In genomic region chr1:109793089-109793485, GRCh38 we compare ENCODE assay signal across 12 cellular contexts. TPM values are rescaled to one million over a fixed set of nuclear protein-coding genes. Genes with fewer than 3 reads are reported as not detected.
DNase-seq lines count a peak whose midpoint lies in the region; ATAC-seq and TF ChIP-seq lines count a peak whose summit lies in the region.
"Had no signal": no experiment of that assay in that cellular context is flagged by ENCODE, and none has a peak within 500 bp of the region (broad histone marks: within the 10 kb centered on the region; RNA-seq: fewer than 3 reads in every experiment).

No MANE protein-coding gene starts in this region.

- no peak for ATAC-seq in upper lobe of left lung (ENCODE audit: low FRiP score in 2 of 2)
- ATAC-seq in HG02981 (IDR thresholded peaks at IDR 0.05; ENCODE audit: unreplicated experiment) = no peak
- ATAC-seq in GM18511 (IDR thresholded peaks at IDR 0.05; ENCODE audit: unreplicated experiment) = no peak
- ATAC-seq: GM12878 had no signal

- H3K79me2 ChIP-seq in mammary epithelial cell (ENCODE audit: insufficient read depth, low read length) = no peaks in the 10 kb centered on the region

- peaks cover 69% of the 10 kb centered on the region for H3K4me1 Mint-ChIP-seq in activated naive CD4-positive, alpha-beta T cell treated with anti-CD3 and anti-CD28 coated beads, Interleukin-2, amount 50 U/mL, for 24 hours

- DNase-seq in activated naive CD4-positive, alpha-beta T cell treated with Interleukin-2 at 50 U/mL for 16 hours = no peak
- DNase-seq in mammary epithelial cell (no peak), upper lobe of left lung (peak in 1 of 2 donors; percentile 15), OCI-M2 (lab: John Stamatoyannopoulos, UW; ENCODE audit: unreplicated experiment) (no peak)
- DNase-seq: GOT3, NCI-H510A treated with DMSO at 0.1 percent for 48 hours had no signal

- peaks cover 24% of the 10 kb centered on the region for H3K4me1 ChIP-seq in mammary epithelial cell (ENCODE audit: insufficient read depth, low read length)
- peaks cover 33 to 56% of the 10 kb centered on the region in 2 donors for H3K4me1 ChIP-seq in muscle layer of duodenum (ENCODE audit: control insufficient read depth in 1 of 2, insufficient read depth in 2 of 2, low read length in 2 of 2)
- peaks cover 50 to 70% (median 62%) of the 10 kb centered on the region in 4 donors for H3K4me1 ChIP-seq in upper lobe of left lung

- no peaks in the 10 kb centered on the region for H3K9me3 ChIP-seq in mammary epithelial cell (replicated peaks; ENCODE audit: insufficient read depth, low read length)
- no peaks in the 10 kb centered on the region for H3K9me3 ChIP-seq in muscle layer of duodenum (ENCODE audit: control insufficient read depth in 1 of 2, low read length in 2 of 2)
- no peaks in the 10 kb centered on the region for H3K9me3 ChIP-seq in upper lobe of left lung

- no peaks in the 10 kb centered on the region for H3K9me3 Mint-ChIP-seq in activated naive CD4-positive, alpha-beta T cell treated with anti-CD3 and anti-CD28 coated beads, Interleukin-2, amount 50 U/mL, for 24 hours

- dilution Hi-C loops in mammary epithelial cell (cut with HindIII; ENCODE audit: low sequenced_read_pairs) = loop anchor here (5.0 kb wide), 2 partner anchors 104 to 184 kb away; no protein-coding TSS in a partner anchor

- no peak for TF ChIP-seq EP300 in upper lobe of left lung (IDR thresholded peaks at IDR 0.05)

- peak overlapping the region; percentile 52 for H2AFZ ChIP-seq in mammary epithelial cell (ENCODE audit: low read depth, low read length)

- H3K27me3 ChIP-seq in mammary epithelial cell (ENCODE audit: insufficient read depth, low read length) (no peaks in the 10 kb centered on the region), muscle layer of duodenum (ENCODE audit: low read depth, low read length) (no peaks in the 10 kb centered on the region), upper lobe of left lung (no peaks in the 10 kb centered on the region)

- no peak for TF ChIP-seq CTCF in mammary epithelial cell (conservative IDR thresholded peaks at IDR 0.05 in 1 of 2, IDR thresholded peaks at IDR 0.05 in 1 of 2; ENCODE audit: extremely low read depth in 1 of 2, insufficient read depth in 1 of 2, low read depth in 1 of 2, low read length in 2 of 2)
- TF ChIP-seq CTCF in upper lobe of left lung (IDR thresholded peaks at IDR 0.05) = no peak

- peak overlapping the region; percentile 68 for H3K27ac Mint-ChIP-seq in activated naive CD4-positive, alpha-beta T cell treated with anti-CD3 and anti-CD28 coated beads, Interleukin-2, amount 50 U/mL, for 24 hours

- intact Hi-C loops in mammary epithelial cell (cut with micrococcal nuclease) = no loop called here

- no peak overlapping the region for H3K4me3 Mint-ChIP-seq in activated naive CD4-positive, alpha-beta T cell treated with anti-CD3 and anti-CD28 coated beads, Interleukin-2, amount 50 U/mL, for 24 hours

- H3K36me3 Mint-ChIP-seq in activated naive CD4-positive, alpha-beta T cell treated with anti-CD3 and anti-CD28 coated beads, Interleukin-2, amount 50 U/mL, for 24 hours = no peaks in the 10 kb centered on the region

- CTCF ChIA-PET in mammary epithelial cell (lab: Charles Lee; ENCODE audit: low non-redundant PET) = no interaction called here

- H3K27ac ChIP-seq in mammary epithelial cell (ENCODE audit: insufficient read depth, low read depth, low read length) = peak overlapping the region; percentile 30
- H3K27ac ChIP-seq in muscle layer of duodenum (ENCODE audit: low read length) = peak overlapping the region; percentile 71
- peak overlapping the region; percentile 29 to 78 (median 70) for H3K27ac ChIP-seq in upper lobe of left lung

- WGBS in mammary epithelial cell (ENCODE audit: low coverage, missing lambda C conversion rate) = 71% methylated on average over 5 of the region's 5 CpGs
- WGBS in upper lobe of left lung, 2 donors = 52 to 62% methylated on average over 3 to 5 of the region's 5 CpGs

- no peak overlapping the region for H3K9ac ChIP-seq in mammary epithelial cell (ENCODE audit: insufficient read depth, low read length)

- in situ Hi-C loops in mammary epithelial cell (cut with MboI; ENCODE audit: low sequenced_read_pairs in 2 of 2) = loop anchor here in 1 of 2 donors (25.0 kb wide), 1 partner anchor 119 kb away; the partner anchor contains the start of gene CSF1

- H3K27me3 Mint-ChIP-seq in activated naive CD4-positive, alpha-beta T cell treated with anti-CD3 and anti-CD28 coated beads, Interleukin-2, amount 50 U/mL, for 24 hours = no peaks in the 10 kb centered on the region

- no peak for TF ChIP-seq POLR2A in upper lobe of left lung (IDR thresholded peaks at IDR 0.05)

- no TSS peak for BruUV-seq in mammary epithelial cell (replicated peaks; lab: Mats Ljungman, UMichigan)

- H4K20me1 ChIP-seq in mammary epithelial cell (ENCODE audit: insufficient read depth, low read length) = no peaks in the 10 kb centered on the region

- H3K4me3 ChIP-seq in mammary epithelial cell (replicated peaks in 1 of 3; ENCODE audit: insufficient read depth in 1 of 3, low read depth in 2 of 3, low read length in 3 of 3) (no peak overlapping the region), muscle layer of duodenum (ENCODE audit: low read depth in 1 of 2, low read length in 2 of 2) (no peak overlapping the region), upper lobe of left lung (no peak overlapping the region)
- H3K4me3 ChIP-seq: GM12878 had no signal

- H3K4me2 ChIP-seq in mammary epithelial cell (ENCODE audit: insufficient read depth, low read depth, low read length) = no peak overlapping the region

- H3K36me3 ChIP-seq in mammary epithelial cell (ENCODE audit: insufficient read depth, low read length) (no peaks in the 10 kb centered on the region), muscle layer of duodenum (ENCODE audit: control insufficient read depth in 1 of 2, insufficient read depth in 2 of 2, low read length in 2 of 2) (no peaks in the 10 kb centered on the region), upper lobe of left lung (no peaks in the 10 kb centered on the region)

RNA-seq across cellular contexts. Expression of gene EPS8L3, which starts 29.4 kb away (rescaled TPM):
- not detected for total RNA-seq in mammary epithelial cell
- not detected for polyA plus RNA-seq in mammary epithelial cell
- not detected for polyA minus RNA-seq in mammary epithelial cell
- total RNA-seq in upper lobe of left lung = under 1 TPM in 1 of 6 donors, not detected in 5; 0.20 TPM
- total RNA-seq: GM12878, HT1080 had no signal
- polyA plus RNA-seq: GM12878 had no signal

RNA-seq across cellular contexts. Expression of gene GSTM3, which starts 52.2 kb away (rescaled TPM):
- total RNA-seq in mammary epithelial cell = 10 to 100 TPM; 17.5 to 20.7 TPM
- polyA plus RNA-seq in mammary epithelial cell = 5.4 TPM
- polyA minus RNA-seq in mammary epithelial cell = not detected
- total RNA-seq in upper lobe of left lung = 10 to 100 TPM in 3 of 6 donors, 1 to 10 TPM in 3; 4.9 to 23.3 (median 11.2) TPM
- total RNA-seq: GM12878 had no signal
- polyA plus RNA-seq: GM12878 had no signal
